Comparison of ENCODE assay signal across 1 cellular context in genomic region chr13:62250501-62251175, GRCh38.
TF ChIP-seq lines count a peak whose summit lies in the region.

No MANE protein-coding gene starts in this region.

TF ChIP-seq in GM23338, 12 proteins besides CTCF, POLR2A, EP300 and RAD21 (continued from another document):
- TF ChIP-seq EZH2phosphoT487 (IDR thresholded peaks at IDR 0.05; ENCODE audit: unreplicated experiment) = no peak
- TF ChIP-seq REST (IDR thresholded peaks at IDR 0.05; ENCODE audit: unreplicated experiment) = no peak
- no peak for TF ChIP-seq EZH2 (IDR thresholded peaks at IDR 0.05; ENCODE audit: low read depth, unreplicated experiment)
